1 cellular context compared by ENCODE assay signal in genomic region chr1:32073387-32074229, GRCh38.
A peak's percentile ranks its signal among the peaks of the same experiment; 100 is the strongest.
TF ChIP-seq lines count a peak whose summit lies in the region.

No MANE protein-coding gene starts in this region.

TF ChIP-seq in K562, 482 proteins besides CTCF, POLR2A, EP300 and RAD21 (continued from another document):
- TF ChIP-seq CTCFL (IDR thresholded peaks at IDR 0.05; ENCODE audit: borderline replicate concordance, insufficient read depth, low read depth, low read length, poor library complexity, severe bottlenecking) = no peak
- TF ChIP-seq LARP7 (IDR thresholded peaks at IDR 0.05) = 0 out of 2 replicates have a peak, but pooled peaks have one; percentile 15
- TF ChIP-seq THRB (CRISPR knock-in tag; conservative IDR thresholded peaks at IDR 0.05) = peak; percentile 50; the same call in 1 of the 2 replicates
